In genomic region chr1:11645670-11646265, GRCh38 we compare ENCODE assay signal across 8 cellular contexts. TPM values are rescaled to one million over a fixed set of nuclear protein-coding genes. Genes with fewer than 3 reads are reported as not detected.
DNase-seq lines count a peak whose midpoint lies in the region; ATAC-seq and TF ChIP-seq lines count a peak whose summit lies in the region.

No MANE protein-coding gene starts in this region.

- H3K27me3 ChIP-seq in ascending aorta = no peaks in the 10 kb centered on the region
- no peaks in the 10 kb centered on the region for H3K27me3 ChIP-seq in hepatocyte

- ATAC-seq in HG03565 (IDR thresholded peaks at IDR 0.05; ENCODE audit: unreplicated experiment) (no peak), GM21619 (IDR thresholded peaks at IDR 0.05; ENCODE audit: unreplicated experiment) (no peak)

- TF ChIP-seq CTCF in GM12864 (IDR thresholded peaks at IDR 0.05; ENCODE audit: low read depth, low read length, missing control alignments) = peak; percentile 83
- TF ChIP-seq CTCF in ascending aorta (IDR thresholded peaks at IDR 0.05) = peak; percentile 55 to 72 (median 58)
- peak; percentile 68 for TF ChIP-seq CTCF in hepatocyte (IDR thresholded peaks at IDR 0.05; ENCODE audit: poor library complexity)

- peaks cover 5 to 6% of the 10 kb centered on the region in 2 donors for H3K4me1 ChIP-seq in ascending aorta
- H3K4me1 ChIP-seq in hepatocyte (ENCODE audit: insufficient read depth) = peaks cover 6% of the 10 kb centered on the region

- H3K79me2 ChIP-seq in hepatocyte = peaks cover under 1% of the 10 kb centered on the region

- no peaks in the 10 kb centered on the region for H3K9me3 ChIP-seq in ascending aorta
- H3K9me3 ChIP-seq in hepatocyte (ENCODE audit: low read depth) = no peaks in the 10 kb centered on the region

- no peak overlapping the region for H3K4me2 ChIP-seq in hepatocyte

- DNase-seq in GM12864 (ENCODE audit: low read depth) (no peak), NCI-H1930 (lab: John Stamatoyannopoulos, UW) (peak; percentile 62 to 69), T-helper 9 cell (peak; percentile 75), ascending aorta (ENCODE audit: low spot score in 2 of 2) (no peak), hepatocyte (ENCODE audit: low spot score) (peak; percentile 91)
- DNase-seq in stimulated activated CD4-positive, alpha-beta T cell treated with anti-CD3 and anti-CD28 coated beads, Interleukin-12 subunit alpha, Interleukin-12 subunit beta, amount 100 ng/mL, for 24 hours (ENCODE audit: low read depth in 2 of 2) = peak; percentile 52 to 85

- intact Hi-C loops in ascending aorta (cut with DNase I) = no loop called here

- no peak overlapping the region for H3K27ac ChIP-seq in ascending aorta
- H3K27ac ChIP-seq in hepatocyte = no peak overlapping the region

- no peaks in the 10 kb centered on the region for H3K9me2 ChIP-seq in hepatocyte (replicated peaks; ENCODE audit: insufficient read depth)

- no peaks in the 10 kb centered on the region for H4K20me1 ChIP-seq in hepatocyte (ENCODE audit: insufficient read depth, poor library complexity, severe bottlenecking)

- H3K4me3 ChIP-seq in GM12864 (ENCODE audit: low read depth, low read length) (no peak overlapping the region), ascending aorta (no peak overlapping the region), hepatocyte (no peak overlapping the region)

- WGBS in hepatocyte (ENCODE audit: low lambda C conversion rate, missing lambda C conversion rate) = 36% methylated on average over 8 of the region's 8 CpGs

- no peak overlapping the region for H2AFZ ChIP-seq in hepatocyte

- H3K36me3 ChIP-seq in ascending aorta (no peaks in the 10 kb centered on the region), hepatocyte (replicated peaks; ENCODE audit: insufficient read depth, low read depth) (no peaks in the 10 kb centered on the region)

RNA-seq across cellular contexts. Expression of gene FBXO2, which starts 8.5 kb away (rescaled TPM):
- 6.1 TPM for total RNA-seq in ascending aorta
- total RNA-seq in hepatocyte = 122 and 134 TPM in 2 replicates
- 339 and 349 TPM in 2 replicates for polyA plus RNA-seq in hepatocyte

RNA-seq across cellular contexts. Expression of gene FBXO44, which starts 8.9 kb away (rescaled TPM):
- total RNA-seq in ascending aorta (62.7 TPM), hepatocyte (15.9 and 24.8 TPM in 2 replicates)
- polyA plus RNA-seq in hepatocyte = 37.9 and 41.2 TPM in 2 replicates

RNA-seq across cellular contexts. Expression of gene FBXO6, which starts 18.2 kb away (rescaled TPM):
- 7.9 TPM for total RNA-seq in ascending aorta
- total RNA-seq in hepatocyte = 19.4 and 21.5 TPM in 2 replicates
- 28.9 and 30.0 TPM in 2 replicates for polyA plus RNA-seq in hepatocyte

RNA-seq across cellular contexts. Expression of gene MAD2L2, which starts 35.2 kb away (rescaled TPM):
- 18.3 TPM for total RNA-seq in ascending aorta
- 40.6 and 46.8 TPM in 2 replicates for total RNA-seq in hepatocyte
- polyA plus RNA-seq in hepatocyte = 63.2 and 72.7 TPM in 2 replicates

RNA-seq across cellular contexts. Expression of gene DRAXIN, which starts 45.7 kb away (rescaled TPM):
- total RNA-seq in ascending aorta = 1.8 TPM
- total RNA-seq in hepatocyte = 0.16 and 0.60 TPM in 2 replicates
- polyA plus RNA-seq in hepatocyte = 0.28 TPM in 1 of 2 replicates, not detected in the other

Comparison
In these comparisons a context has a peak if more than half of its experiments do, and no peak if none do; other contexts are left out.
1. DNase-seq: peak in NCI-H1930 (2 of 2), T-helper 9 cell (single experiment), hepatocyte (single experiment) and stimulated activated CD4-positive, alpha-beta T cell treated with anti-CD3 and anti-CD28 coated beads, Interleukin-12 subunit alpha, Interleukin-12 subunit beta, amount 100 ng/mL, for 24 hours (2 of 2); none in GM12864 (single experiment) and ascending aorta (0 of 2).
2. RNA of gene FBXO2, which starts 8.5 kb away (total RNA-seq): 122 to 134 TPM in hepatocyte; 6.1 TPM in ascending aorta (single experiment); every median in the first group is over 10 times any median in the second.
3. Peak in every context shown above with its lines, with median percentiles within 50 percentile points of each other: CTCF ChIP-seq.